1 cellular context compared by ENCODE assay signal in the genomic region with DNA sequence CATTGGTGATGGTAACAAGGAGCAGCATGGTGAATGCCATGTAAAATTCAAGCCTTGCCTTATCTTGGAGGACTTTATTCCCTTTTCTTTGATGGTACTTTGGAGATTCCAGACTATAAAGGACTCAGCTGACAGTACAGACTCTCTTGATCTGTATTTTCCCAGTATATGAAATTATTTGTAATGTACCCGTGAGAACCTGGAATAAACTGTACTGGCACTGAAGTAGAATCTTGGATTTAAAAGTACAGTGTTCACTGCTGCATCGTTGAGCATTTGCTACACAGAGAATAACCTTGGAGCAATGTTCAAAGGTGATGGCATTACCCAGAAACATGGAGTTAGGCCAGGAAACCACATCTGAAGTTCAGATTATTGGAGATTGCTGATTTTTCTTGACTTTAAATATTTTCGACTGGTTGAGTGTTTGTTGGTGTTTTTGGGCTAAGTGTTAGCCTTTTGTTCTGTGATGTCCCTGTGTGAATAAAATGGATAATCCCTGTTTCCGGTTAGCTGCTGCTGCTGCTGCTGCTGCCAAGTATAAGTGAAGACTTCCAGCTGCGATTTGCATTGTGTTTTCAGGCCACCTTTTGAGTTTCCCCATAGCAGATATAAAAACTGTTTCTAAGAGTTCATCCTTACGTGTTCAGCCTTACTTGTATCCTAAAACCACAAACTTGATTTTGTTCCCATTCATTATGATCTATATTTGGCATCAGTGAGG.
TF ChIP-seq lines count a peak whose summit lies in the region.

No MANE protein-coding gene starts in this region.

TF ChIP-seq in GM12878, 131 proteins besides CTCF, POLR2A, EP300 and RAD21:
- TF ChIP-seq RBBP5 (conservative IDR thresholded peaks at IDR 0.05) (no peak), MEF2B (IDR thresholded peaks at IDR 0.05; ENCODE audit: partially characterized antibody, poor library complexity, severe bottlenecking) (no peak), HDAC2 (IDR thresholded peaks at IDR 0.05) (no peak), ATF7 (IDR thresholded peaks at IDR 0.05; ENCODE audit: low read depth) (no peak), ZNF24 (IDR thresholded peaks at IDR 0.05) (no peak), IKZF2 (IDR thresholded peaks at IDR 0.05) (0 out of 4 replicates have a peak, but pooled peaks of 1 of the 2 experiments have one; percentile 11), PML (IDR thresholded peaks at IDR 0.05; ENCODE audit: low read length) (no peak), IKZF1 (conservative IDR thresholded peaks at IDR 0.05) (peak; percentile 28; the same call in 1 of the 2 replicates), BACH1 (IDR thresholded peaks at IDR 0.05; ENCODE audit: borderline replicate concordance) (no peak), RCOR1 (conservative IDR thresholded peaks at IDR 0.05; ENCODE audit: low read depth, low read length) (no peak), SIX5 (IDR thresholded peaks at IDR 0.05; ENCODE audit: low read depth, low read length, severe bottlenecking) (no peak)
- TF ChIP-seq, protein P1, sequence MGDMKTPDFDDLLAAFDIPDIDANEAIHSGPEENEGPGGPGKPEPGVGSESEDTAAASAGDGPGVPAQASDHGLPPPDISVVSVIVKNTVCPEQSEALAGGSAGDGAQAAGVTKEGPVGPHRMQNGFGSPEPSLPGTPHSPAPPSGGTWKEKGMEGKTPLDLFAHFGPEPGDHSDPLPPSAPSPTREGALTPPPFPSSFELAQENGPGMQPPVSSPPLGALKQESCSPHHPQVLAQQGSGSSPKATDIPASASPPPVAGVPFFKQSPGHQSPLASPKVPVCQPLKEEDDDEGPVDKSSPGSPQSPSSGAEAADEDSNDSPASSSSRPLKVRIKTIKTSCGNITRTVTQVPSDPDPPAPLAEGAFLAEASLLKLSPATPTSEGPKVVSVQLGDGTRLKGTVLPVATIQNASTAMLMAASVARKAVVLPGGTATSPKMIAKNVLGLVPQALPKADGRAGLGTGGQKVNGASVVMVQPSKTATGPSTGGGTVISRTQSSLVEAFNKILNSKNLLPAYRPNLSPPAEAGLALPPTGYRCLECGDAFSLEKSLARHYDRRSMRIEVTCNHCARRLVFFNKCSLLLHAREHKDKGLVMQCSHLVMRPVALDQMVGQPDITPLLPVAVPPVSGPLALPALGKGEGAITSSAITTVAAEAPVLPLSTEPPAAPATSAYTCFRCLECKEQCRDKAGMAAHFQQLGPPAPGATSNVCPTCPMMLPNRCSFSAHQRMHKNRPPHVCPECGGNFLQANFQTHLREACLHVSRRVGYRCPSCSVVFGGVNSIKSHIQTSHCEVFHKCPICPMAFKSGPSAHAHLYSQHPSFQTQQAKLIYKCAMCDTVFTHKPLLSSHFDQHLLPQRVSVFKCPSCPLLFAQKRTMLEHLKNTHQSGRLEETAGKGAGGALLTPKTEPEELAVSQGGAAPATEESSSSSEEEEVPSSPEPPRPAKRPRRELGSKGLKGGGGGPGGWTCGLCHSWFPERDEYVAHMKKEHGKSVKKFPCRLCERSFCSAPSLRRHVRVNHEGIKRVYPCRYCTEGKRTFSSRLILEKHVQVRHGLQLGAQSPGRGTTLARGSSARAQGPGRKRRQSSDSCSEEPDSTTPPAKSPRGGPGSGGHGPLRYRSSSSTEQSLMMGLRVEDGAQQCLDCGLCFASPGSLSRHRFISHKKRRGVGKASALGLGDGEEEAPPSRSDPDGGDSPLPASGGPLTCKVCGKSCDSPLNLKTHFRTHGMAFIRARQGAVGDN (IDR thresholded peaks at IDR 0.05), result 0 out of 2 replicates have a peak, but pooled peaks have one; percentile 21
